1 cellular context compared by ENCODE assay signal in genomic region chr1:247331172-247331525, GRCh38.
TF ChIP-seq lines count a peak whose summit lies in the region.

No MANE protein-coding gene starts in this region.

TF ChIP-seq in HepG2, 621 proteins besides CTCF, POLR2A, EP300 and RAD21 (continued from another document):
- TF ChIP-seq NFE2L2 (IDR thresholded peaks at IDR 0.05; ENCODE audit: low read length), result no peak
- TF ChIP-seq POLR2AphosphoS5 (IDR thresholded peaks at IDR 0.05; ENCODE audit: low read depth, low read length), result peak; percentile 49
- TF ChIP-seq ATM (IDR thresholded peaks at IDR 0.05; ENCODE audit: borderline replicate concordance), result no peak
- TF ChIP-seq PAX8 (CRISPR knock-in tag; IDR thresholded peaks at IDR 0.05; ENCODE audit: borderline replicate concordance), result no peak
- TF ChIP-seq RBFOX2 (IDR thresholded peaks at IDR 0.05; ENCODE audit: low read depth, low read length), result peak; percentile 76
- TF ChIP-seq TFDP2 (CRISPR knock-in tag; IDR thresholded peaks at IDR 0.05), result peak; percentile 22; the same call in 1 of the 2 replicates
- TF ChIP-seq ZNF274 (CRISPR knock-in tag; IDR thresholded peaks at IDR 0.05), result no peak
- TF ChIP-seq NFKBIZ (CRISPR knock-in tag; IDR thresholded peaks at IDR 0.05), result no peak
- no peak for TF ChIP-seq ELF1 (CRISPR knock-in tag; IDR thresholded peaks at IDR 0.05)
- TF ChIP-seq ZFP36 (IDR thresholded peaks at IDR 0.05; ENCODE audit: borderline replicate concordance, low read depth, low read length, partially characterized antibody), result no peak
- TF ChIP-seq MEIS2 (CRISPR knock-in tag; IDR thresholded peaks at IDR 0.05), result no peak; the same call in 1 of the 2 replicates
- TF ChIP-seq FOXO4 (CRISPR knock-in tag; conservative IDR thresholded peaks at IDR 0.05), result 0 out of 2 replicates have a peak, but pooled peaks have one; percentile 66
- peak; percentile 53; the same call in 1 of the 2 replicates for TF ChIP-seq ZNF777 (CRISPR knock-in tag; IDR thresholded peaks at IDR 0.05)
- no peak for TF ChIP-seq IKZF5 (CRISPR knock-in tag; IDR thresholded peaks at IDR 0.05)
- TF ChIP-seq XBP1 (CRISPR knock-in tag; IDR thresholded peaks at IDR 0.05), result no peak
- peak; percentile 37 for TF ChIP-seq TAF1 (CRISPR knock-in tag; IDR thresholded peaks at IDR 0.05)
